ENCODE assay signal across 1 cellular context in genomic region chr1:155003766-155004351, GRCh38.
TF ChIP-seq lines count a peak whose summit lies in the region.

No MANE protein-coding gene starts in this region.

TF ChIP-seq in GM23338, 12 proteins besides CTCF, POLR2A, EP300 and RAD21 (continued from another document):
- TF ChIP-seq ZNF462 (CRISPR knock-in tag; IDR thresholded peaks at IDR 0.05): no peak
- TF ChIP-seq EZH2phosphoT487 (IDR thresholded peaks at IDR 0.05; ENCODE audit: unreplicated experiment): no peak
- no peak for TF ChIP-seq STAT1 (IDR thresholded peaks at IDR 0.05; ENCODE audit: unreplicated experiment)
- TF ChIP-seq POLR2AphosphoS5 (IDR thresholded peaks at IDR 0.05; ENCODE audit: low read depth): no peak; the same call in 1 of the 2 replicates
- no peak for TF ChIP-seq ZNF114 (CRISPR knock-in tag; IDR thresholded peaks at IDR 0.05)
- no peak for TF ChIP-seq NANOG (IDR thresholded peaks at IDR 0.05; ENCODE audit: borderline replicate concordance)
- no peak for TF ChIP-seq ZNF331 (CRISPR knock-in tag; IDR thresholded peaks at IDR 0.05; ENCODE audit: low read depth)
- peak; percentile 67; the same call in 1 of the 2 replicates for TF ChIP-seq ETS1 (IDR thresholded peaks at IDR 0.05)
